ENCODE assay signal across 1 cellular context in the genomic region with DNA sequence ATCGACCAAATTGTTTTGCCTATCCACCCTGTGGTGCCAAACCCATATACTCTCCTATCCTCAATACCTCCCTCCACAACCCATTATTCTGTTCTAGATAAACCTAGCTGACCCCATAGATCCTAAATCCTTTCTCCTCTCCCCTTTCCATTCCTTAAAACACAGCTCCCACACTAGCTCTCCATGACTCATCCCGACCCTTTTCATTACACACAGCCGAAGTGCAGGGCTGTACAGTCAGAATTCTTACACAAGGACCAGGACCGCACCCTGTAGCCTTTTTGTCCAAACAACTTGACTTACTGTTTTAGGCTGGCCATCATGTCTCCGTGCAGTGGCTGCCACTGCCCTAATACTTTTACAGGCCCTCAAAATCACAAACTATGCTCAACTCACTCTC.
TF ChIP-seq lines count a peak whose summit lies in the region.

No MANE protein-coding gene starts in this region.

TF ChIP-seq in HEK293, 187 proteins besides CTCF, POLR2A, EP300 and RAD21:
- 0 out of 2 replicates have a peak, but pooled peaks have one; percentile 54 for TF ChIP-seq PRDM1 (tag by site-specific recombination; IDR thresholded peaks at IDR 0.05)
